ENCODE assay signal across 8 cellular contexts in genomic region chr12:128644664-128645296, GRCh38.
A peak's percentile ranks its signal among the peaks of the same experiment; 100 is the strongest.
DNase-seq lines count a peak whose midpoint lies in the region; ATAC-seq and TF ChIP-seq lines count a peak whose summit lies in the region.

No MANE protein-coding gene starts in this region.

- TF ChIP-seq CTCF in heart left ventricle (IDR thresholded peaks at IDR 0.05) = peak; percentile 13 to 58 (median 44)
- peak in 1 of 2 donors; percentile 59 for TF ChIP-seq CTCF in right atrium auricular region (IDR thresholded peaks at IDR 0.05)

- H3K27ac ChIP-seq in heart left ventricle (no peak overlapping the region), right atrium auricular region (no peak overlapping the region)

- WGBS in heart left ventricle, 4 donors = 45 to 59% (median 48%) methylated on average over 13 to 15 of the region's 15 CpGs

- no peak for TF ChIP-seq POLR2A in heart left ventricle (IDR thresholded peaks at IDR 0.05)

- ATAC-seq in heart left ventricle (no peak), memory B cell (ENCODE audit: low read depth) (no peak), HG03521 (IDR thresholded peaks at IDR 0.05; ENCODE audit: unreplicated experiment) (no peak)

- intact Hi-C loops in heart left ventricle (cut with DNase I) = loop anchor here in 5 of 10 donors (5.0 to 10.0 kb wide), 3 partner anchors 1260 to 1270 kb away; partner anchors contain the start of gene TMEM132D (in 1 of the 5)

- peaks cover 0 to 3% (median 0%) of the 10 kb centered on the region in 12 donors for H3K9me3 ChIP-seq in heart left ventricle
- H3K9me3 ChIP-seq in right atrium auricular region = peaks cover 0 to 6% of the 10 kb centered on the region in 2 donors

- DNase-seq in heart left ventricle = no peak
- DNase-seq in right atrium auricular region (ENCODE audit: low spot score) = no peak
- DNase-seq in NCI-H146 (lab: John Stamatoyannopoulos, UW) = peak; percentile 79
- peak; percentile 2 for DNase-seq in activated naive CD8-positive, alpha-beta T cell treated with anti-CD3 and anti-CD28 coated beads for 36 hours
- DNase-seq in memory B cell (ENCODE audit: low spot score in 2 of 2) = peak; percentile 39 to 42
- DNase-seq in SK-N-DZ (ENCODE audit: low spot score) = no peak
- no peak for DNase-seq in epidermal melanocyte (ENCODE audit: insufficient read length, low spot score)

- no peaks in the 10 kb centered on the region for H3K36me3 Mint-ChIP-seq in activated naive CD8-positive, alpha-beta T cell treated with anti-CD3 and anti-CD28 coated beads for 36 hours
- no peaks in the 10 kb centered on the region for H3K36me3 Mint-ChIP-seq in memory B cell

- no peak overlapping the region for H3K4me3 Mint-ChIP-seq in activated naive CD8-positive, alpha-beta T cell treated with anti-CD3 and anti-CD28 coated beads for 36 hours
- no peak overlapping the region for H3K4me3 Mint-ChIP-seq in memory B cell

- no peaks in the 10 kb centered on the region for H3K4me1 ChIP-seq in heart left ventricle
- H3K4me1 ChIP-seq in right atrium auricular region = no peaks in the 10 kb centered on the region

- peaks cover 7% of the 10 kb centered on the region for H3K27me3 Mint-ChIP-seq in activated naive CD8-positive, alpha-beta T cell treated with anti-CD3 and anti-CD28 coated beads for 36 hours
- peaks cover 8% of the 10 kb centered on the region for H3K27me3 Mint-ChIP-seq in memory B cell

- H3K27ac Mint-ChIP-seq in activated naive CD8-positive, alpha-beta T cell treated with anti-CD3 and anti-CD28 coated beads for 36 hours = no peak overlapping the region
- H3K27ac Mint-ChIP-seq in memory B cell = no peak overlapping the region

- no peak overlapping the region for H3K4me3 ChIP-seq in heart left ventricle
- no peak overlapping the region for H3K4me3 ChIP-seq in right atrium auricular region

- H3K4me1 Mint-ChIP-seq in activated naive CD8-positive, alpha-beta T cell treated with anti-CD3 and anti-CD28 coated beads for 36 hours = no peaks in the 10 kb centered on the region
- peaks cover 4% of the 10 kb centered on the region for H3K4me1 Mint-ChIP-seq in memory B cell

- H3K27me3 ChIP-seq in heart left ventricle = no peaks in the 10 kb centered on the region
- H3K27me3 ChIP-seq in right atrium auricular region = no peaks in the 10 kb centered on the region

- H3K36me3 ChIP-seq in heart left ventricle (no peaks in the 10 kb centered on the region), right atrium auricular region (no peaks in the 10 kb centered on the region)

- peaks cover 7% of the 10 kb centered on the region for H3K9me3 Mint-ChIP-seq in activated naive CD8-positive, alpha-beta T cell treated with anti-CD3 and anti-CD28 coated beads for 36 hours
- H3K9me3 Mint-ChIP-seq in memory B cell = peaks cover 8% of the 10 kb centered on the region

Comparison
In these comparisons a context has a peak if more than half of its experiments do, and no peak if none do; other contexts are left out.
1. DNase-seq: peak in NCI-H146 (single experiment), activated naive CD8-positive, alpha-beta T cell treated with anti-CD3 and anti-CD28 coated beads for 36 hours (single experiment) and memory B cell (2 of 2); none in heart left ventricle (0 of 5), right atrium auricular region (single experiment), SK-N-DZ (single experiment) and epidermal melanocyte (single experiment).